ENCODE assay signal across 8 cellular contexts in genomic region chr11:63939351-63939920, GRCh38. TPM values are rescaled to one million over a fixed set of nuclear protein-coding genes. Genes with fewer than 3 reads are reported as not detected.
DNase-seq lines count a peak whose midpoint lies in the region; ATAC-seq and TF ChIP-seq lines count a peak whose summit lies in the region.

No MANE protein-coding gene starts in this region.

- no peaks in the 10 kb centered on the region for H3K9me3 ChIP-seq in mononuclear cell (ENCODE audit: low read depth, low read length)

- H3K9me3 Mint-ChIP-seq in activated CD4-positive, alpha-beta T cell treated with anti-CD3 and anti-CD28 coated beads, Interleukin-2, amount 10 ng/mL, durations not matched to agents 7 days and 5 days: no peaks in the 10 kb centered on the region
- H3K9me3 Mint-ChIP-seq in chondrocyte (ENCODE audit: low read depth): no peaks in the 10 kb centered on the region

- peaks cover 9% of the 10 kb centered on the region for H3K36me3 Mint-ChIP-seq in activated CD4-positive, alpha-beta T cell treated with anti-CD3 and anti-CD28 coated beads, Interleukin-2, amount 10 ng/mL, durations not matched to agents 7 days and 5 days (ENCODE audit: low read depth)
- peaks cover 1% of the 10 kb centered on the region for H3K36me3 Mint-ChIP-seq in chondrocyte (ENCODE audit: low read depth)

- peaks cover 2% of the 10 kb centered on the region for H3K27me3 Mint-ChIP-seq in activated CD4-positive, alpha-beta T cell treated with anti-CD3 and anti-CD28 coated beads, Interleukin-2, amount 10 ng/mL, durations not matched to agents 7 days and 5 days
- no peaks in the 10 kb centered on the region for H3K27me3 Mint-ChIP-seq in chondrocyte (ENCODE audit: low read depth)

- H3K4me3 ChIP-seq in mononuclear cell (ENCODE audit: low read length): peak overlapping the region; percentile 47

- H3K27ac Mint-ChIP-seq in activated CD4-positive, alpha-beta T cell treated with anti-CD3 and anti-CD28 coated beads, Interleukin-2, amount 10 ng/mL, durations not matched to agents 7 days and 5 days: peak overlapping the region; percentile 76
- peak overlapping the region; percentile 63 for H3K27ac Mint-ChIP-seq in chondrocyte (ENCODE audit: unreplicated experiment)

- no peaks in the 10 kb centered on the region for H3K27me3 ChIP-seq in mononuclear cell (ENCODE audit: insufficient read depth, low read length)

- peak; percentile 17 for TF ChIP-seq CTCF in chondrocyte (IDR thresholded peaks at IDR 0.05)

- CTCF ChIA-PET in activated CD4-positive, alpha-beta T cell treated with anti-CD3 and anti-CD28 coated beads, Interleukin-2, amount 10 ng/mL, durations not matched to agents 7 days and 5 days (lab: Charles Lee): interaction anchor here (1.4 kb wide), 1 partner anchor 102 kb away, joined by 3 read pairs; no protein-coding TSS in a partner anchor

- POLR2A ChIA-PET in activated CD4-positive, alpha-beta T cell treated with anti-CD3 and anti-CD28 coated beads, Interleukin-2, amount 10 ng/mL, durations not matched to agents 7 days and 5 days (lab: Charles Lee): no interaction called here

- peak overlapping the region; percentile 80 for H3K4me3 Mint-ChIP-seq in activated CD4-positive, alpha-beta T cell treated with anti-CD3 and anti-CD28 coated beads, Interleukin-2, amount 10 ng/mL, durations not matched to agents 7 days and 5 days
- H3K4me3 Mint-ChIP-seq in chondrocyte (ENCODE audit: unreplicated experiment): peak overlapping the region; percentile 91

- ATAC-seq in GM19395 (IDR thresholded peaks at IDR 0.05; ENCODE audit: unreplicated experiment): no peak
- ATAC-seq in HG03025 (IDR thresholded peaks at IDR 0.05; ENCODE audit: low FRiP score, unreplicated experiment): no peak

- DNase-seq in activated CD4-positive, alpha-beta T cell treated with anti-CD3 and anti-CD28 coated beads, Interleukin-2, amount 10 ng/mL, durations not matched to agents 7 days and 5 days: no peak
- DNase-seq in activated CD4-positive, alpha-beta T cell treated with anti-CD3 and anti-CD28 coated beads for 48 hours: no peak
- DNase-seq in NCI-H2227 (lab: John Stamatoyannopoulos, UW; ENCODE audit: unreplicated experiment) (peak; percentile 54), chondrocyte (ENCODE audit: low spot score) (no peak), iPS-NIHi11 (ENCODE audit: low spot score) (no peak)

- peaks cover 35% of the 10 kb centered on the region for H3K4me1 ChIP-seq in mononuclear cell (ENCODE audit: insufficient read depth, low read length)

- peaks cover 33% of the 10 kb centered on the region for H3K4me1 Mint-ChIP-seq in activated CD4-positive, alpha-beta T cell treated with anti-CD3 and anti-CD28 coated beads, Interleukin-2, amount 10 ng/mL, durations not matched to agents 7 days and 5 days
- H3K4me1 Mint-ChIP-seq in chondrocyte (ENCODE audit: low read depth): peaks cover 17% of the 10 kb centered on the region

RNA-seq across cellular contexts. Expression of gene NAA40, which starts 0.6 kb away (rescaled TPM):
- total RNA-seq in activated CD4-positive, alpha-beta T cell treated with anti-CD3 and anti-CD28 coated beads, Interleukin-2, amount 10 ng/mL, durations not matched to agents 7 days and 5 days: 10 to 100 TPM; 30.4 to 33.6 TPM
- total RNA-seq in chondrocyte (17.7 to 28.0 TPM (median 20.8 TPM) in 3 replicates), mononuclear cell (5.2 TPM)

RNA-seq across cellular contexts. Expression of gene RCOR2, which starts 22.5 kb away (rescaled TPM):
- under 1 TPM; 0.12 to 0.40 TPM for total RNA-seq in activated CD4-positive, alpha-beta T cell treated with anti-CD3 and anti-CD28 coated beads, Interleukin-2, amount 10 ng/mL, durations not matched to agents 7 days and 5 days
- 1.3 to 3.8 TPM (median 2.7 TPM) in 3 replicates for total RNA-seq in chondrocyte
- not detected for total RNA-seq in mononuclear cell

RNA-seq across cellular contexts. Expression of gene COX8A, which starts 35.0 kb away (rescaled TPM):
- 100 to 1,000 TPM; 451 to 462 TPM for total RNA-seq in activated CD4-positive, alpha-beta T cell treated with anti-CD3 and anti-CD28 coated beads, Interleukin-2, amount 10 ng/mL, durations not matched to agents 7 days and 5 days
- total RNA-seq in chondrocyte (220 to 245 TPM (median 240 TPM) in 3 replicates), mononuclear cell (173 TPM)

RNA-seq across cellular contexts. Expression of gene OTUB1, which starts 46.8 kb away (rescaled TPM):
- total RNA-seq in activated CD4-positive, alpha-beta T cell treated with anti-CD3 and anti-CD28 coated beads, Interleukin-2, amount 10 ng/mL, durations not matched to agents 7 days and 5 days: 100 to 1,000 TPM in 1 of 2 experiments, 10 to 100 TPM in 1; 94.8 to 102 TPM
- total RNA-seq in chondrocyte: 51.6 to 58.6 TPM (median 52.2 TPM) in 3 replicates
- total RNA-seq in mononuclear cell: 33.6 TPM
